ENCODE assay signal across 11 cellular contexts in genomic region chr2:64943387-64944150, GRCh38. TPM values are rescaled to one million over a fixed set of nuclear protein-coding genes. Genes with fewer than 3 reads are reported as not detected.
DNase-seq lines count a peak whose midpoint lies in the region; ATAC-seq, FAIRE-seq and TF ChIP-seq lines count a peak whose summit lies in the region.
"Had no signal": no experiment of that assay in that cellular context is flagged by ENCODE, and none has a peak within 500 bp of the region (broad histone marks: within the 10 kb centered on the region; RNA-seq: fewer than 3 reads in every experiment).

No MANE protein-coding gene starts in this region.

- 59 to 60% methylated on average over 12 of the region's 12 CpGs for WGBS in upper lobe of left lung, 2 donors

- no peak for TF ChIP-seq CTCF in astrocyte of the spinal cord (IDR thresholded peaks at IDR 0.05; ENCODE audit: low read depth, low read length)
- TF ChIP-seq CTCF in upper lobe of left lung (IDR thresholded peaks at IDR 0.05) = no peak
- TF ChIP-seq CTCF in D721Med (IDR thresholded peaks at IDR 0.05; ENCODE audit: insufficient read depth, missing control alignments) = no peak

- H3K4me1 ChIP-seq in upper lobe of left lung = peaks cover 0 to 10% (median 3%) of the 10 kb centered on the region in 4 donors
- peaks cover 22% of the 10 kb centered on the region for H3K4me1 ChIP-seq in Karpas-422 (ENCODE audit: low read length)

- no peak overlapping the region for H3K4me3 ChIP-seq in astrocyte of the spinal cord (ENCODE audit: low read depth, low read length)
- no peak overlapping the region for H3K4me3 ChIP-seq in upper lobe of left lung
- H3K4me3 ChIP-seq in Karpas-422 (ENCODE audit: low read length) = no peak overlapping the region

- peak; percentile 43 for DNase-seq in DMS 273 (lab: John Stamatoyannopoulos, UW; ENCODE audit: unreplicated experiment)
- DNase-seq in DMS 273 treated with DMSO at 0.1 percent for 48 hours (lab: John Stamatoyannopoulos, UW) = no peak
- DNase-seq in astrocyte of the spinal cord (ENCODE audit: low read depth, low spot score) = peak; percentile 49
- peak; percentile 96 for DNase-seq in left lobe of liver (ENCODE audit: low spot score)
- DNase-seq in upper lobe of left lung = peak; percentile 26 to 28
- DNase-seq in Karpas-422 = no peak
- no peak for DNase-seq in iPS-NIHi11 (ENCODE audit: low spot score)
- no peak for DNase-seq in D721Med (ENCODE audit: insufficient read length, low spot score)
- DNase-seq: activated T-cell treated with anti-CD3 and anti-CD28 coated beads for 4 hours; stimulated activated CD4-positive, alpha-beta T cell treated with anti-CD3 and anti-CD28 coated beads, Interleukin-15, amount 100 ng/mL, for 24 hours had no signal

- no peak overlapping the region for H3K4me2 ChIP-seq in Karpas-422 (ENCODE audit: low read depth, low read length, poor library complexity, severe bottlenecking)

- ATAC-seq in left lobe of liver (peak; percentile 92), upper lobe of left lung (ENCODE audit: low FRiP score in 2 of 2) (peak in 1 of 2 donors; percentile 23)

- H3K79me2 ChIP-seq in Karpas-422 (ENCODE audit: low read length) = no peaks in the 10 kb centered on the region

- in situ Hi-C loops in astrocyte of the spinal cord (cut with HindIII; ENCODE audit: low sequenced_read_pairs) = no loop called here

- no peak for FAIRE-seq in D721Med (lab: Jason Lieb, UNC)

- H3K27me3 ChIP-seq in upper lobe of left lung = no peaks in the 10 kb centered on the region
- H3K27me3 ChIP-seq in Karpas-422 (ENCODE audit: low read length) = no peaks in the 10 kb centered on the region

- H2AFZ ChIP-seq in Karpas-422 (ENCODE audit: low read length) = no peak overlapping the region

- no peak overlapping the region for H3K9ac ChIP-seq in Karpas-422 (ENCODE audit: low read length)

- TF ChIP-seq EP300 in upper lobe of left lung (IDR thresholded peaks at IDR 0.05) = no peak

- TF ChIP-seq POLR2A in upper lobe of left lung (IDR thresholded peaks at IDR 0.05) = no peak

- H3K9me2 ChIP-seq in Karpas-422 (replicated peaks; ENCODE audit: insufficient read depth, low read length) = no peaks in the 10 kb centered on the region

- H3K9me3 ChIP-seq in upper lobe of left lung (no peaks in the 10 kb centered on the region), Karpas-422 (ENCODE audit: low read length) (no peaks in the 10 kb centered on the region)

- H4K20me1 ChIP-seq in Karpas-422 (ENCODE audit: insufficient read depth, low read depth, low read length) = no peaks in the 10 kb centered on the region

- peak overlapping the region in 1 of 4 donors; percentile 3 for H3K27ac ChIP-seq in upper lobe of left lung
- no peak overlapping the region for H3K27ac ChIP-seq in Karpas-422 (ENCODE audit: low read length)
- H3K27ac ChIP-seq: 22Rv1 had no signal

- H3K36me3 ChIP-seq in upper lobe of left lung = no peaks in the 10 kb centered on the region
- no peaks in the 10 kb centered on the region for H3K36me3 ChIP-seq in Karpas-422 (ENCODE audit: insufficient read depth, low read length)

RNA-seq across cellular contexts. Expression of gene SLC1A4, which starts 45.6 kb away (rescaled TPM):
- 8.1 TPM for total RNA-seq in left lobe of liver
- 10 to 100 TPM in 3 of 6 donors, 1 to 10 TPM in 3; 5.2 to 15.2 (median 9.7) TPM for total RNA-seq in upper lobe of left lung
- total RNA-seq in Karpas-422 (2014; rRNA removed; shearing (Covaris generic); ENCODE audit: low replicate concordance) = 114 and 120 TPM in 2 replicates

Comparison
In these comparisons a context has a peak if more than half of its experiments do, and no peak if none do; other contexts are left out.
1. DNase-seq: peak in DMS 273 (single experiment), astrocyte of the spinal cord (single experiment), left lobe of liver (single experiment) and upper lobe of left lung (2 of 2); none in DMS 273 treated with DMSO at 0.1 percent for 48 hours (single experiment), Karpas-422 (single experiment), iPS-NIHi11 (single experiment) and D721Med (single experiment).